8 cellular contexts compared by ENCODE assay signal in the genomic region with DNA sequence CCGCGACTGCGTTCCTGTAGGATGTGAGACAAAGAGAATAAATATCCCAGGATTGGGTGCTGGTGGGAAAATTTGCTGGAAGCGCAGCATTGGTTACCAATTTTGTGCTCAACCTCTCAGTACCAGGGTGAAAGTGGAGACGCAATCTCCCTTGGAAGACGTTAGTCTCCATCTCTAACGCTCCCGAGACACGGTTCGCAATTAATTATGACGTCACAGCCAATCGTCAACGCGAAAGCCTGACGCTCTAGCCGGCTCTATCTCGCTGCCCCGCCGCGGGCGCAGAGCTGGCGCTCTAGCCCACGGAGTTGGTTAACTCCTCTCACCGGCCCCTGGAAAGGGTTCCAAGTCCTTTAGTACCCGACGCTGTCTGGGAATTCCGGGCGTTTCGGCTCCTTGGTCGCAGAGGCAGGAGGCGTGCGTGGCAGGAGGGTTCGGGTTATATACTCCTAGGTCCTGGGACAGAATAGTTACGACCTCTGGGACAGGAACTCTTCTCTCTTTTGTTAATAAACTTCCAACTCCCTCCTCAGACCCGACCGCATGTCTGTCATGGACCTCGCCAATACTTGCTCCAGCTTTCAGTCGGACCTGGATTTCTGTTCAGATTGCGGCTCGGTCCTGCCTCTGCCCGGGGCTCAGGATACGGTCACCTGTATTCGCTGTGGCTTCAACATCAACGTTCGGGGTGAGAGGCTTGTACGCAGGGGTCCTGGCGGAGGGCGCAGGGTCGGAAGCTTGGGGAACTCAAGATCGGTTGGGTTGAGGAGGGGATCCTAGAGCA. TPM values are rescaled to one million over a fixed set of nuclear protein-coding genes. Genes with fewer than 3 reads are reported as not detected.
DNase-seq lines count a peak whose midpoint lies in the region; ATAC-seq, FAIRE-seq and TF ChIP-seq lines count a peak whose summit lies in the region.

A gene with protein sequence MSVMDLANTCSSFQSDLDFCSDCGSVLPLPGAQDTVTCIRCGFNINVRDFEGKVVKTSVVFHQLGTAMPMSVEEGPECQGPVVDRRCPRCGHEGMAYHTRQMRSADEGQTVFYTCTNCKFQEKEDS (plus strand): TSS at position 284 of the 784 bp plus-strand sequence. CDS start 260 bp downstream, at position 544.

- peak within 1 kb of the TSS; percentile 100 for H3K4me3 ChIP-seq in astrocyte (ENCODE audit: insufficient read depth, low read depth, low read length)
- H3K4me3 ChIP-seq in right cardiac atrium (ENCODE audit: low read length), result peak within 1 kb of the TSS; percentile 77
- H3K4me3 ChIP-seq in vagina, result peak within 1 kb of the TSS; percentile 81

- no peaks in the 10 kb centered on the region for H4K20me1 ChIP-seq in astrocyte (ENCODE audit: insufficient read depth, low read length)

- H3K4me1 ChIP-seq in astrocyte (ENCODE audit: insufficient read depth, low read length) (peaks cover 20% of the 10 kb centered on the region), right cardiac atrium (ENCODE audit: control insufficient read depth, insufficient read depth, low read length) (peaks cover 9% of the 10 kb centered on the region), vagina (peaks cover 32% of the 10 kb centered on the region)

- H3K36me3 ChIP-seq in astrocyte (ENCODE audit: insufficient read depth, low read length) (peaks cover 9% of the 10 kb centered on the region), vagina (peaks cover 0 to 9% of the 10 kb centered on the region in 2 donors)

- no peaks in the 10 kb centered on the region for H3K9me3 Mint-ChIP-seq in astrocyte (ENCODE audit: unreplicated experiment)

- H3K27ac Mint-ChIP-seq in astrocyte (ENCODE audit: unreplicated experiment), result peak within 1 kb of the TSS; percentile 99

- H3K4me1 Mint-ChIP-seq in astrocyte (ENCODE audit: low read depth, unreplicated experiment), result peaks cover 5% of the 10 kb centered on the region

- peak; percentile 32 for FAIRE-seq in astrocyte (lab: Jason Lieb, UNC)

- ATAC-seq in GM18498 (IDR thresholded peaks at IDR 0.05; ENCODE audit: unreplicated experiment) (peak; percentile 89), HG02943 (IDR thresholded peaks at IDR 0.05; ENCODE audit: low read depth, unreplicated experiment) (peak; percentile 79), right cardiac atrium (peak; percentile 99)

- intact Hi-C loops in right cardiac atrium (cut with DNase I) (no loop called here), vagina (cut with DNase I) (no loop called here)

- H3K4me2 ChIP-seq in astrocyte (ENCODE audit: low read length), result peak within 1 kb of the TSS; percentile 97

- peak within 1 kb of the TSS; percentile 97 for H3K9ac ChIP-seq in astrocyte (ENCODE audit: low read length)

- H3K36me3 Mint-ChIP-seq in astrocyte (ENCODE audit: low read depth, unreplicated experiment), result no peaks in the 10 kb centered on the region

- H3K79me2 ChIP-seq in astrocyte (ENCODE audit: insufficient read depth, low read length), result peaks cover 24% of the 10 kb centered on the region

- TF ChIP-seq POLR2A in vagina (IDR thresholded peaks at IDR 0.05), result peak in 1 of 2 donors; percentile 73

- H3K27me3 Mint-ChIP-seq in astrocyte (ENCODE audit: low read depth, unreplicated experiment), result no peaks in the 10 kb centered on the region

- peak within 1 kb of the TSS; percentile 80 for H3K27ac ChIP-seq in astrocyte (ENCODE audit: low read depth, low read length)
- H3K27ac ChIP-seq in right cardiac atrium (ENCODE audit: low read length), result peak within 1 kb of the TSS; percentile 88
- H3K27ac ChIP-seq in vagina, result peak within 1 kb of the TSS; percentile 91

- H2AFZ ChIP-seq in astrocyte (ENCODE audit: low read depth, low read length), result peak within 1 kb of the TSS; percentile 88

- under 1% methylated on average over 50 of the region's 50 CpGs for WGBS in right cardiac atrium

- H3K4me3 Mint-ChIP-seq in astrocyte (ENCODE audit: unreplicated experiment), result peak within 1 kb of the TSS; percentile 99

- TF ChIP-seq CTCF in astrocyte (IDR thresholded peaks at IDR 0.05; ENCODE audit: insufficient read depth, low read depth, low read length) (no peak), vagina (IDR thresholded peaks at IDR 0.05) (no peak)

- H3K9me3 ChIP-seq in astrocyte (ENCODE audit: insufficient read depth, low read depth, low read length), result no peaks in the 10 kb centered on the region
- no peaks in the 10 kb centered on the region for H3K9me3 ChIP-seq in right cardiac atrium (ENCODE audit: control insufficient read depth, low read length)
- no peaks in the 10 kb centered on the region for H3K9me3 ChIP-seq in vagina

- H3K27me3 ChIP-seq in astrocyte (ENCODE audit: insufficient read depth, low read length), result no peaks in the 10 kb centered on the region
- no peaks in the 10 kb centered on the region for H3K27me3 ChIP-seq in right cardiac atrium (ENCODE audit: control insufficient read depth, insufficient read depth)
- no peaks in the 10 kb centered on the region for H3K27me3 ChIP-seq in vagina

- DNase-seq in NCI-H2029 (lab: John Stamatoyannopoulos, UW) (peak; percentile 97), T-helper 22 cell (ENCODE audit: low read depth) (peak; percentile 77), astrocyte (ENCODE audit: low read depth) (peak; percentile 92), right cardiac atrium (peak; percentile 94 to 97 (median 96)), putamen (ENCODE audit: low spot score) (peak; percentile 96), vagina (ENCODE audit: extremely low spot score in 2 of 2) (peak in 1 of 2 donors; percentile 94)

RNA-seq across cellular contexts. Expression of the gene that starts here (rescaled TPM):
- total RNA-seq in astrocyte (16.8 and 21.0 TPM in 2 replicates), right cardiac atrium (10 to 100 TPM; 15.0 to 18.9 (median 16.9) TPM), vagina (31.2 TPM)
- 20.3 TPM for polyA plus RNA-seq in right cardiac atrium
